In genomic region chr11:94493443-94494199, GRCh38 we compare ENCODE assay signal across 8 cellular contexts. TPM values are rescaled to one million over a fixed set of nuclear protein-coding genes. Genes with fewer than 3 reads are reported as not detected.
DNase-seq lines count a peak whose midpoint lies in the region; ATAC-seq and TF ChIP-seq lines count a peak whose summit lies in the region.

Gene ANKRD49 (plus strand): TSS chr11:94493984. CDS start chr11:94496694, 2,710 bp downstream.
Gene MRE11 (minus strand): TSS chr11:94493844. CDS start chr11:94492801, 1,043 bp downstream.

- DNase-seq in GM06990 (ENCODE audit: extremely low read depth, insufficient read length) (peak; percentile 99), NCI-H1092 treated with DMSO at 0.1 percent for 48 hours (lab: John Stamatoyannopoulos, UW) (peak; percentile 98), SKM-1 (lab: John Stamatoyannopoulos, UW; ENCODE audit: unreplicated experiment) (peak; percentile 97), glomerular visceral epithelial cell (ENCODE audit: extremely low spot score) (peak; percentile 97), omental fat pad (ENCODE audit: low spot score) (peak; percentile 92), testis (peak; percentile 99)
- peak; percentile 93 to 98 for DNase-seq in activated naive CD4-positive, alpha-beta T cell treated with anti-CD3 and anti-CD28 coated beads, Interleukin-2, amount 50 U/mL, for 72 hours (ENCODE audit: low spot score in 2 of 2)

- peaks cover 11% of the 10 kb centered on the region for H3K36me3 ChIP-seq in GM06990 (ENCODE audit: control insufficient read depth, insufficient read depth, low read length)
- H3K36me3 ChIP-seq in testis (ENCODE audit: low read depth, missing control alignments), result no peaks in the 10 kb centered on the region

- no peaks in the 10 kb centered on the region for H3K9me3 Mint-ChIP-seq in activated naive CD4-positive, alpha-beta T cell treated with anti-CD3 and anti-CD28 coated beads, Interleukin-2, amount 50 U/mL, for 72 hours

- peaks cover 4% of the 10 kb centered on the region for H3K4me1 ChIP-seq in testis

- TF ChIP-seq CTCF in GM06990 (IDR thresholded peaks at IDR 0.05; ENCODE audit: insufficient read depth, low read length, poor library complexity, severe bottlenecking) (no peak), omental fat pad (IDR thresholded peaks at IDR 0.05) (no peak), testis (IDR thresholded peaks at IDR 0.05) (no peak)

- intact Hi-C loops in testis (cut with DNase I; ENCODE audit: low total_unique reads), result no loop called here

- H3K4me3 ChIP-seq in GM06990 (replicated peaks; ENCODE audit: low read depth, low read length), result peak within 1 kb of the TSS; percentile 90
- H3K4me3 ChIP-seq in testis, result peak within 1 kb of the TSS; percentile 88 to 92

- H3K27ac Mint-ChIP-seq in activated naive CD4-positive, alpha-beta T cell treated with anti-CD3 and anti-CD28 coated beads, Interleukin-2, amount 50 U/mL, for 72 hours, result peak within 1 kb of the TSS; percentile 98 to 99

- H3K9me3 ChIP-seq in testis, result no peaks in the 10 kb centered on the region

- peaks cover 19 to 31% of the 10 kb centered on the region in 2 donors for H3K36me3 Mint-ChIP-seq in activated naive CD4-positive, alpha-beta T cell treated with anti-CD3 and anti-CD28 coated beads, Interleukin-2, amount 50 U/mL, for 72 hours

- 0% methylated on average over 23 to 54 of the region's 54 CpGs for WGBS in testis, 2 donors

- ATAC-seq in HG02610 (IDR thresholded peaks at IDR 0.05; ENCODE audit: unreplicated experiment), result peak; percentile 100
- ATAC-seq in activated naive CD4-positive, alpha-beta T cell treated with anti-CD3 and anti-CD28 coated beads, Interleukin-2, amount 50 U/mL, for 72 hours, result peak; percentile 100
- peak; percentile 100 for ATAC-seq in omental fat pad (ENCODE audit: low FRiP score)

- H3K27ac ChIP-seq in testis, result peak within 1 kb of the TSS; percentile 63 to 83

- no peak for TF ChIP-seq POLR2A in testis (IDR thresholded peaks at IDR 0.05)

- H3K27me3 ChIP-seq in GM06990 (replicated peaks; ENCODE audit: control insufficient read depth, insufficient read depth, low read length), result no peaks in the 10 kb centered on the region
- H3K27me3 ChIP-seq in testis, result no peaks in the 10 kb centered on the region

RNA-seq across cellular contexts. Expression of gene ANKRD49, which starts in this region (rescaled TPM):
- total RNA-seq in activated naive CD4-positive, alpha-beta T cell treated with anti-CD3 and anti-CD28 coated beads, Interleukin-2, amount 50 U/mL, for 72 hours, result 10 to 100 TPM; 18.1 to 22.8 TPM
- 10 to 100 TPM in 2 of 4 donors, 1 to 10 TPM in 2; 7.2 to 25.2 (median 9.3) TPM for total RNA-seq in omental fat pad
- 10 to 100 TPM; 13.4 to 14.8 TPM for total RNA-seq in testis
- 11.3 TPM for polyA plus RNA-seq in testis (ENCODE audit: insufficient read depth, low read depth, low replicate concordance)

RNA-seq across cellular contexts. Expression of gene MRE11, which starts in this region (rescaled TPM):
- 10 to 100 TPM; 50.7 to 53.1 TPM for total RNA-seq in activated naive CD4-positive, alpha-beta T cell treated with anti-CD3 and anti-CD28 coated beads, Interleukin-2, amount 50 U/mL, for 72 hours
- total RNA-seq in omental fat pad, result 10 to 100 TPM; 10.4 to 21.0 (median 14.4) TPM
- total RNA-seq in testis, result 10 to 100 TPM; 15.2 to 19.8 TPM
- 9.2 TPM for polyA plus RNA-seq in testis (ENCODE audit: insufficient read depth, low read depth, low replicate concordance)

Comparison
In these comparisons a context has a peak if more than half of its experiments do, and no peak if none do; other contexts are left out.
1. Peak in every context shown above with its lines: DNase-seq, ATAC-seq, H3K4me3 ChIP-seq and H3K27ac ChIP-seq.